Comparison of ENCODE assay signal across 21 cellular contexts in genomic region chr14:36723551-36723950, GRCh38.
"Had no signal": no experiment of that assay in that cellular context is flagged by ENCODE, and none has a peak within 500 bp of the region (broad histone marks: within the 10 kb centered on the region; RNA-seq: fewer than 3 reads in every experiment).

No MANE protein-coding gene starts in this region.

- H3K27ac ChIP-seq: dorsolateral prefrontal cortex, epithelial cell of prostate, neural progenitor cell, parathyroid adenoma, right atrium auricular region, testis, tibial artery had no signal

- H3K36me3 ChIP-seq: neural progenitor cell, right atrium auricular region, tibial artery had no signal

- ATAC-seq: left lobe of liver; mucosa of descending colon; sciatic nerve; stimulated activated effector memory CD8-positive, alpha-beta T cell treated with anti-CD3 and anti-CD28 coated beads, Interleukin-12 subunit alpha, Interleukin-12 subunit beta, amount 100 ng/mL, for 72 hours had no signal

- H3K9me3 ChIP-seq: mucosa of descending colon, right atrium auricular region, testis, tibial artery had no signal

- H3K27me3 ChIP-seq: neural progenitor cell, right atrium auricular region, testis had no signal

- H3K4me3 ChIP-seq: dorsolateral prefrontal cortex, lung, mucosa of descending colon, neural progenitor cell, right atrium auricular region, smooth muscle cell, testis, tibial artery had no signal

- DNase-seq: dorsolateral prefrontal cortex; effector CD4-positive, alpha-beta T cell; kidney; mucosa of descending colon; naive B cell; stimulated activated CD4-positive, alpha-beta T cell treated with anti-CD3 and anti-CD28 coated beads, Interleukin-12 subunit alpha, Interleukin-12 subunit beta, amount 100 ng/mL, for 4 hours; stimulated activated CD4-positive, alpha-beta T cell treated with anti-CD3 and anti-CD28 coated beads, Interleukin-1b, Interleukin-23, amount 100 ng/mL, for 48 hours; stimulated activated CD4-positive, alpha-beta T cell treated with anti-CD3 and anti-CD28 coated beads, Interleukin-4, amount 100 ng/mL, for 1 hour; stimulated activated naive CD4-positive, alpha-beta T cell treated with Interleukin-2 at 50 U/mL for 16 hours; substantia nigra; testis; tibial artery had no signal

- H3K4me1 ChIP-seq: parathyroid adenoma, right atrium auricular region, testis, tibial artery had no signal
